In genomic region chr1:169051171-169051570, GRCh38 we compare ENCODE assay signal across 31 cellular contexts.
"Had no signal": no experiment of that assay in that cellular context is flagged by ENCODE, and none has a peak within 500 bp of the region (broad histone marks: within the 10 kb centered on the region; RNA-seq: fewer than 3 reads in every experiment).

No MANE protein-coding gene starts in this region.

- H3K4me1 Mint-ChIP-seq: activated B cell treated with CpG ODN at 0.5 μM for 24 hours had no signal

- H3K9me3 Mint-ChIP-seq: activated B cell treated with CpG ODN at 0.5 μM for 24 hours; activated CD4-positive, alpha-beta memory T cell treated with anti-CD3 and anti-CD28 coated beads, Interleukin-2, amount 10 ng/mL, durations not matched to agents 7 days and 5 days; activated T-cell treated with anti-CD3 and anti-CD28 coated beads, Interleukin-2, amount 50 U/mL, for 24 hours; activated T-cell treated with anti-CD3 and anti-CD28 coated beads, Interleukin-2, amount 50 U/mL, for 72 hours; brain; T-helper 2 cell treated with Interferon-gamma antibody and Interleukin-4, amounts not matched to agents 5 μg/mL and 100 μg/mL, for 36 hours had no signal

- H3K4me3 Mint-ChIP-seq: activated B cell treated with CpG ODN at 0.5 μM for 24 hours; activated CD4-positive, alpha-beta memory T cell treated with anti-CD3 and anti-CD28 coated beads, Interleukin-2, amount 10 ng/mL, durations not matched to agents 7 days and 5 days; activated naive CD4-positive, alpha-beta T cell treated with anti-CD3 and anti-CD28 coated beads, Interleukin-2, amount 10 ng/mL, durations not matched to agents 7 days and 5 days; activated naive CD8-positive, alpha-beta T cell treated with anti-CD3 and anti-CD28 coated beads, Interleukin-2, amount 10 ng/mL, durations not matched to agents 7 days and 5 days; activated T-cell treated with anti-CD3 and anti-CD28 coated beads, Interleukin-2, amount 50 U/mL, for 24 hours; activated T-cell treated with anti-CD3 and anti-CD28 coated beads, Interleukin-2, amount 50 U/mL, for 72 hours; brain; T-helper 17 cell; T-helper 2 cell treated with Interferon-gamma antibody and Interleukin-4, amounts not matched to agents 5 μg/mL and 100 μg/mL, for 36 hours had no signal

- H3K27ac Mint-ChIP-seq: activated B cell treated with CpG ODN at 0.5 μM for 24 hours; activated CD4-positive, alpha-beta memory T cell treated with anti-CD3 and anti-CD28 coated beads, Interleukin-2, amount 10 ng/mL, durations not matched to agents 7 days and 5 days; activated naive CD4-positive, alpha-beta T cell treated with anti-CD3 and anti-CD28 coated beads, Interleukin-2, amount 10 ng/mL, durations not matched to agents 7 days and 5 days; activated naive CD4-positive, alpha-beta T cell treated with anti-CD3 and anti-CD28 coated beads, Interleukin-2, amount 50 U/mL, for 72 hours; activated naive CD8-positive, alpha-beta T cell treated with anti-CD3 and anti-CD28 coated beads, Interleukin-2, amount 10 ng/mL, durations not matched to agents 7 days and 5 days; activated T-cell treated with anti-CD3 and anti-CD28 coated beads, Interleukin-2, amount 50 U/mL, for 24 hours; activated T-cell treated with anti-CD3 and anti-CD28 coated beads, Interleukin-2, amount 50 U/mL, for 72 hours; brain; T-helper 17 cell; T-helper 2 cell treated with Interferon-gamma antibody and Interleukin-4, amounts not matched to agents 5 μg/mL and 100 μg/mL, for 36 hours had no signal

- H3K36me3 ChIP-seq: ascending aorta, breast epithelium, cardiac muscle cell, WERI-Rb-1 had no signal

- H3K4me3 ChIP-seq: ascending aorta, breast epithelium, cardiac muscle cell, coronary artery had no signal

- H3K9me3 ChIP-seq: ascending aorta, breast epithelium had no signal

- H3K4me1 ChIP-seq: ascending aorta, breast epithelium had no signal

- DNase-seq: activated B cell treated with CpG ODN at 0.5 μM for 24 hours; activated CD4-positive, alpha-beta memory T cell treated with anti-CD3 and anti-CD28 coated beads, Interleukin-2, amount 10 ng/mL, durations not matched to agents 7 days and 5 days; activated CD4-positive, alpha-beta T cell treated with anti-CD3 and anti-CD28 coated beads for 48 hours; activated CD4-positive, alpha-beta T cell treated with anti-CD3 and anti-CD28 coated beads, Interleukin-2, amount 50 U/mL, for 4 hours; activated CD8-positive, alpha-beta memory T cell treated with anti-CD3 and anti-CD28 coated beads, Interleukin-2, amount 50 U/mL, for 48 hours; activated gamma-delta T cell; activated naive CD4-positive, alpha-beta T cell; activated naive CD4-positive, alpha-beta T cell treated with anti-CD3 and anti-CD28 coated beads, Interleukin-2, amount 10 ng/mL, durations not matched to agents 7 days and 5 days; activated naive CD8-positive, alpha-beta T cell treated with anti-CD3 and anti-CD28 coated beads, Interleukin-2, amount 10 ng/mL, durations not matched to agents 7 days and 5 days; activated T-cell treated with anti-CD3 and anti-CD28 coated beads for 4 hours; activated T-cell treated with anti-CD3 and anti-CD28 coated beads, Interleukin-2, amount 50 U/mL, for 24 hours; activated T-cell treated with anti-CD3 and anti-CD28 coated beads, Interleukin-2, amount 50 U/mL, for 72 hours; central memory CD4-positive, alpha-beta T cell; cerebellar nuclear complex; dermis blood vessel endothelial cell; effector CD4-positive, alpha-beta T cell; foreskin fibroblast; head of caudate nucleus; T-helper 1 cell; T-helper 17 cell; T1000; WERI-Rb-1 had no signal

- ATAC-seq: activated CD4-positive, CD25-positive, alpha-beta regulatory T cell treated with anti-CD3 and anti-CD28 coated beads, Interleukin-2, amount 50 U/mL, for 24 hours; activated naive CD4-positive, alpha-beta T cell treated with anti-CD3 and anti-CD28 coated beads, Interleukin-2, amount 50 U/mL, for 72 hours; activated T-cell treated with anti-CD3 and anti-CD28 coated beads, Interleukin-2, amount 50 U/mL, for 72 hours; T-helper 17 cell had no signal

- H3K36me3 Mint-ChIP-seq: activated naive CD4-positive, alpha-beta T cell treated with anti-CD3 and anti-CD28 coated beads, Interleukin-2, amount 50 U/mL, for 72 hours; brain had no signal

- H3K27ac ChIP-seq: ascending aorta, breast epithelium, cardiac muscle cell, coronary artery, epithelial cell of prostate, WERI-Rb-1 had no signal

- H3K27me3 ChIP-seq: ascending aorta, breast epithelium, cardiac muscle cell had no signal
